1 cellular context compared by ENCODE assay signal in genomic region chr17:50685691-50686493, GRCh38.
A peak's percentile ranks its signal among the peaks of the same experiment; 100 is the strongest.
TF ChIP-seq lines count a peak whose summit lies in the region.

No MANE protein-coding gene starts in this region.

TF ChIP-seq in K562, 482 proteins besides CTCF, POLR2A, EP300 and RAD21:
- no peak for TF ChIP-seq NFATC3 (IDR thresholded peaks at IDR 0.05)
- TF ChIP-seq MYBL2 (IDR thresholded peaks at IDR 0.05; ENCODE audit: low read depth): no peak
- TF ChIP-seq MYBL2 (CRISPR knock-in tag; IDR thresholded peaks at IDR 0.05; ENCODE audit: borderline replicate concordance): no peak
- TF ChIP-seq EGR1 (conservative IDR thresholded peaks at IDR 0.05): peak; percentile 60
- TF ChIP-seq TAF9B (IDR thresholded peaks at IDR 0.05; ENCODE audit: partially characterized antibody): no peak
